In the genomic region with DNA sequence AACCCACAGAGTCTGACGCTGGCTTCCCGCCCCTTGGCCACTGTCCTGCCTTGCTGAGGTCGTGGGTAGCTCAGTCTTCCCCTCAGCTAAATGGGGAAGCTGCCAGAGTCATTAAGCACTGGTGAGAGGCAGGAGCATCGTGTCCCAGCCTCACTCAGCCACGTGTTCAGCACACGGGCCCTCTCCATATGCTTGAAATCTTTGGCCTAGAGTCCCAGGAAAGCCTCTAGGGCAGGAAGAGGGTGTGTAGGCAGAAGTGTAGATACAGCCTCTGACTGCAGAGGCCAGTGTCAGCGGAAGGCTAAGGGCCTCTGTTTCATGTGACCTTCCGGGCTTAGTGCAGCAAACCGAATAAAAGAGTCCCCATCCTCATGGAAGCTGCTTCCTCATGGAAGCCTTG, we compare ENCODE assay signal across 25 cellular contexts. TPM values are rescaled to one million over a fixed set of nuclear protein-coding genes. Genes with fewer than 3 reads are reported as not detected.
A peak's percentile ranks its signal among the peaks of the same experiment; 100 is the strongest.
DNase-seq lines count a peak whose midpoint lies in the region; ATAC-seq and TF ChIP-seq lines count a peak whose summit lies in the region.
"Had no signal": no experiment of that assay in that cellular context is flagged by ENCODE, and none has a peak within 500 bp of the region (broad histone marks: within the 10 kb centered on the region; RNA-seq: fewer than 3 reads in every experiment).

No MANE protein-coding gene starts in this region.

- no peaks in the 10 kb centered on the region for H3K9me1 ChIP-seq in IMR-90 (ENCODE audit: insufficient read depth, low read length)

- H3K79me1 ChIP-seq in IMR-90 (ENCODE audit: low read depth in 1 of 2, low read length in 2 of 2) (peaks cover 8 to 9% of the 10 kb centered on the region in 2 experiments; a peak in 3 of 4 replicates), neuronal stem cell (ENCODE audit: low read depth, low read length) (no peaks in the 10 kb centered on the region)

- no peak overlapping the region for H3K23ac ChIP-seq in IMR-90 (ENCODE audit: low read depth, low read length)
- peak overlapping the region; percentile 2 for H3K23ac ChIP-seq in neuronal stem cell (ENCODE audit: low read depth, low read length, poor library complexity)

- H4K8ac ChIP-seq in IMR-90 (ENCODE audit: low read depth in 2 of 2, low read length in 2 of 2) (no peak overlapping the region), neuronal stem cell (ENCODE audit: low read depth, low read length) (no peak overlapping the region)

- no peak overlapping the region for H4K5ac ChIP-seq in IMR-90 (ENCODE audit: low read depth, low read length)

- peak overlapping the region; percentile 55 for H3K27ac Mint-ChIP-seq in activated CD4-positive, alpha-beta T cell treated with anti-CD3 and anti-CD28 coated beads for 36 hours
- no peak overlapping the region for H3K27ac Mint-ChIP-seq in activated CD4-positive, alpha-beta T cell treated with anti-CD3 and anti-CD28 coated beads, Interleukin-2, amount 10 ng/mL, durations not matched to agents 7 days and 5 days
- peak overlapping the region; percentile 84 for H3K27ac Mint-ChIP-seq in activated naive CD8-positive, alpha-beta T cell treated with anti-CD3 and anti-CD28 coated beads, Interleukin-2, amount 50 U/mL, for 24 hours
- no peak overlapping the region for H3K27ac Mint-ChIP-seq in stimulated activated memory B cell treated with anti-CD40 and anti-IgM and Interleukin-4, amounts not matched to agents 10 μg/mL and 1 μg/mL and 100 μg/mL, for 72 hours
- H3K27ac Mint-ChIP-seq: T-helper 1 cell treated with Interleukin-12 subunit alpha and Interleukin-12 subunit beta and Interleukin-4 antibody, amounts not matched to agents 30 μg/mL and 1 μg/mL, for 36 hours; WTC11 had no signal

- no peak overlapping the region for H2BK20ac ChIP-seq in IMR-90 (ENCODE audit: low read depth, low read length)

- WGBS in IMR-90 (ENCODE audit: extremely low coverage in 2 of 2, insufficient read length in 1 of 2), 2 experiments = 76% methylated on average over 4 of the region's 9 CpGs; no CpG with 5 or more reads in 1 of the 2 experiments
- no CpG with 5 or more reads among the region's 9 CpGs for WGBS in neuronal stem cell (ENCODE audit: extremely low coverage in 2 of 2, insufficient read length in 2 of 2, insufficient replicate concordance in 1 of 2), 2 donors

- H2AFZ ChIP-seq in IMR-90 (replicated peaks; ENCODE audit: low read length, poor library complexity) (no peak overlapping the region), neuronal stem cell (ENCODE audit: low read length) (no peak overlapping the region)

- no peak for TF ChIP-seq POLR2A in IMR-90 (IDR thresholded peaks at IDR 0.05; ENCODE audit: low read depth, low read length)

- no peak overlapping the region for H3K18ac ChIP-seq in IMR-90 (ENCODE audit: low read depth, low read length)
- no peak overlapping the region for H3K18ac ChIP-seq in neuronal stem cell (ENCODE audit: low read length)

- no peak overlapping the region for H3K4me3 Mint-ChIP-seq in activated CD4-positive, alpha-beta T cell treated with anti-CD3 and anti-CD28 coated beads for 36 hours
- H3K4me3 Mint-ChIP-seq in activated CD4-positive, alpha-beta T cell treated with anti-CD3 and anti-CD28 coated beads, Interleukin-2, amount 10 ng/mL, durations not matched to agents 7 days and 5 days = no peak overlapping the region
- H3K4me3 Mint-ChIP-seq in activated naive CD8-positive, alpha-beta T cell treated with anti-CD3 and anti-CD28 coated beads, Interleukin-2, amount 50 U/mL, for 24 hours = no peak overlapping the region
- H3K4me3 Mint-ChIP-seq in stimulated activated memory B cell treated with anti-CD40 and anti-IgM and Interleukin-4, amounts not matched to agents 10 μg/mL and 1 μg/mL and 100 μg/mL, for 72 hours = no peak overlapping the region
- H3K4me3 Mint-ChIP-seq: T-helper 1 cell treated with Interleukin-12 subunit alpha and Interleukin-12 subunit beta and Interleukin-4 antibody, amounts not matched to agents 30 μg/mL and 1 μg/mL, for 36 hours; WTC11 had no signal

- no peak for TF ChIP-seq RAD21 in IMR-90 (IDR thresholded peaks at IDR 0.05; ENCODE audit: low read length)

- no peak overlapping the region for H2BK12ac ChIP-seq in neuronal stem cell (ENCODE audit: low read length)

- H3K9me3 ChIP-seq in IMR-90 (ENCODE audit: control insufficient read depth, insufficient read depth, low read length) (no peaks in the 10 kb centered on the region), neuronal stem cell (replicated peaks in 1 of 2; ENCODE audit: control insufficient read depth in 2 of 2, insufficient read depth in 1 of 2, low read depth in 1 of 2, low read length in 2 of 2) (no peaks in the 10 kb centered on the region)
- H3K9me3 ChIP-seq: stomach had no signal

- in situ Hi-C loops in IMR-90 (cut with MboI; ENCODE audit: low sequenced_read_pairs) = no loop called here

- no peak overlapping the region for H3K56ac ChIP-seq in IMR-90 (ENCODE audit: extremely low read depth, insufficient read depth, low read length)

- H3K4me1 ChIP-seq in IMR-90 (ENCODE audit: control insufficient read depth, insufficient read depth, low read length) = no peaks in the 10 kb centered on the region
- H3K4me1 ChIP-seq in neuronal stem cell (ENCODE audit: control insufficient read depth in 2 of 2, insufficient read depth in 1 of 2, low read depth in 1 of 2, low read length in 2 of 2) = no peaks in the 10 kb centered on the region

- H3K27me3 ChIP-seq in IMR-90 (ENCODE audit: control insufficient read depth, insufficient read depth, low read length) (no peaks in the 10 kb centered on the region), neuronal stem cell (ENCODE audit: control insufficient read depth in 3 of 3, insufficient read depth in 3 of 3, low read depth in 1 of 3, low read length in 3 of 3) (no peaks in the 10 kb centered on the region)
- H3K27me3 ChIP-seq: stomach had no signal

- H3K4ac ChIP-seq in IMR-90 (ENCODE audit: low read depth, low read length) (no peak overlapping the region), neuronal stem cell (ENCODE audit: low read length) (no peak overlapping the region)

- peaks cover 2% of the 10 kb centered on the region for H3K36me3 ChIP-seq in IMR-90 (ENCODE audit: control insufficient read depth, insufficient read depth, low read length)
- peaks cover 19 to 63% of the 10 kb centered on the region in 2 donors for H3K36me3 ChIP-seq in neuronal stem cell (replicated peaks in 1 of 2; ENCODE audit: control insufficient read depth in 2 of 2, insufficient read depth in 2 of 2, low read length in 2 of 2)

- peaks cover 24% of the 10 kb centered on the region for H3K36me3 Mint-ChIP-seq in activated CD4-positive, alpha-beta T cell treated with anti-CD3 and anti-CD28 coated beads for 36 hours (ENCODE audit: low read depth)
- H3K36me3 Mint-ChIP-seq in activated CD4-positive, alpha-beta T cell treated with anti-CD3 and anti-CD28 coated beads, Interleukin-2, amount 10 ng/mL, durations not matched to agents 7 days and 5 days (ENCODE audit: low read depth) = peaks cover 6% of the 10 kb centered on the region
- peaks cover 41% of the 10 kb centered on the region for H3K36me3 Mint-ChIP-seq in activated naive CD8-positive, alpha-beta T cell treated with anti-CD3 and anti-CD28 coated beads, Interleukin-2, amount 50 U/mL, for 24 hours (ENCODE audit: low read depth)
- peaks cover 29% of the 10 kb centered on the region for H3K36me3 Mint-ChIP-seq in stimulated activated memory B cell treated with anti-CD40 and anti-IgM and Interleukin-4, amounts not matched to agents 10 μg/mL and 1 μg/mL and 100 μg/mL, for 72 hours

- H3K27me3 Mint-ChIP-seq in activated CD4-positive, alpha-beta T cell treated with anti-CD3 and anti-CD28 coated beads for 36 hours = no peaks in the 10 kb centered on the region
- H3K27me3 Mint-ChIP-seq in activated CD4-positive, alpha-beta T cell treated with anti-CD3 and anti-CD28 coated beads, Interleukin-2, amount 10 ng/mL, durations not matched to agents 7 days and 5 days = no peaks in the 10 kb centered on the region
- no peaks in the 10 kb centered on the region for H3K27me3 Mint-ChIP-seq in activated naive CD8-positive, alpha-beta T cell treated with anti-CD3 and anti-CD28 coated beads, Interleukin-2, amount 50 U/mL, for 24 hours
- H3K27me3 Mint-ChIP-seq in stimulated activated memory B cell treated with anti-CD40 and anti-IgM and Interleukin-4, amounts not matched to agents 10 μg/mL and 1 μg/mL and 100 μg/mL, for 72 hours = no peaks in the 10 kb centered on the region

- H2BK120ac ChIP-seq in IMR-90 (ENCODE audit: low read depth, low read length) (no peak overlapping the region), neuronal stem cell (ENCODE audit: low read depth, low read length) (no peak overlapping the region)

- no peak overlapping the region for H2BK15ac ChIP-seq in IMR-90 (ENCODE audit: low read depth, low read length)
- no peak overlapping the region for H2BK15ac ChIP-seq in neuronal stem cell (ENCODE audit: low read length)

- H4K91ac ChIP-seq in IMR-90 (ENCODE audit: insufficient read depth, low read depth, low read length) (no peak overlapping the region), neuronal stem cell (ENCODE audit: low read depth, low read length, poor library complexity) (no peak overlapping the region)

- DNase-seq in activated CD4-positive, alpha-beta T cell treated with anti-CD3 and anti-CD28 coated beads for 36 hours = no peak
- DNase-seq in activated CD4-positive, alpha-beta T cell treated with anti-CD3 and anti-CD28 coated beads, Interleukin-2, amount 10 ng/mL, durations not matched to agents 7 days and 5 days = no peak
- DNase-seq in IMR-90 (no peak), neuronal stem cell (ENCODE audit: low spot score) (no peak), midbrain (lab: John Stamatoyannopoulos, UW) (no peak), NCI-H524 (lab: John Stamatoyannopoulos, UW) (no peak)
- no peak for DNase-seq in activated naive CD8-positive, alpha-beta T cell treated with anti-CD3 and anti-CD28 coated beads, Interleukin-2, amount 50 U/mL, for 24 hours
- DNase-seq: activated naive CD4-positive, alpha-beta T cell treated with Interleukin-2 at 50 U/mL for 16 hours; anterior cingulate cortex; Calu3; central memory CD4-positive, alpha-beta T cell; NCI-H146; NCI-H510A treated with DMSO at 0.1 percent for 48 hours; stomach had no signal

- no peaks in the 10 kb centered on the region for H3K9me3 Mint-ChIP-seq in activated CD4-positive, alpha-beta T cell treated with anti-CD3 and anti-CD28 coated beads for 36 hours (ENCODE audit: low read depth)
- no peaks in the 10 kb centered on the region for H3K9me3 Mint-ChIP-seq in activated CD4-positive, alpha-beta T cell treated with anti-CD3 and anti-CD28 coated beads, Interleukin-2, amount 10 ng/mL, durations not matched to agents 7 days and 5 days
- no peaks in the 10 kb centered on the region for H3K9me3 Mint-ChIP-seq in activated naive CD8-positive, alpha-beta T cell treated with anti-CD3 and anti-CD28 coated beads, Interleukin-2, amount 50 U/mL, for 24 hours
- H3K9me3 Mint-ChIP-seq in stimulated activated memory B cell treated with anti-CD40 and anti-IgM and Interleukin-4, amounts not matched to agents 10 μg/mL and 1 μg/mL and 100 μg/mL, for 72 hours = no peaks in the 10 kb centered on the region
- H3K9me3 Mint-ChIP-seq: T-helper 1 cell treated with Interleukin-12 subunit alpha and Interleukin-12 subunit beta and Interleukin-4 antibody, amounts not matched to agents 30 μg/mL and 1 μg/mL, for 36 hours; WTC11 had no signal

- H4K20me1 ChIP-seq in IMR-90 (ENCODE audit: insufficient read depth, low read length) = no peaks in the 10 kb centered on the region

- no peak overlapping the region for H2AK5ac ChIP-seq in IMR-90 (ENCODE audit: low read depth, low read length)
- H2AK5ac ChIP-seq in neuronal stem cell (ENCODE audit: low read depth, low read length) = no peak overlapping the region

- POLR2A ChIA-PET in activated CD4-positive, alpha-beta T cell treated with anti-CD3 and anti-CD28 coated beads for 36 hours (lab: Charles Lee) = no interaction called here
- POLR2A ChIA-PET in activated CD4-positive, alpha-beta T cell treated with anti-CD3 and anti-CD28 coated beads, Interleukin-2, amount 10 ng/mL, durations not matched to agents 7 days and 5 days (lab: Charles Lee) = no interaction called here
- POLR2A ChIA-PET in IMR-90 (lab: Charles Lee; ENCODE audit: unreplicated experiment) = no interaction called here

- H2BK5ac ChIP-seq in IMR-90 (ENCODE audit: low read depth, low read length, poor library complexity, severe bottlenecking) = no peak overlapping the region
- no peak overlapping the region for H2BK5ac ChIP-seq in neuronal stem cell (ENCODE audit: low read length)

- H3K9ac ChIP-seq in IMR-90 (ENCODE audit: low read depth, low read length) (no peak overlapping the region), neuronal stem cell (ENCODE audit: low read depth, low read length, poor library complexity) (no peak overlapping the region)

- intact Hi-C loops in activated CD4-positive, alpha-beta T cell treated with anti-CD3 and anti-CD28 coated beads for 36 hours (cut with DNase I, micrococcal nuclease) = no loop called here
- intact Hi-C loops in IMR-90 (cut with micrococcal nuclease) = no loop called here

- ATAC-seq in activated CD4-positive, alpha-beta T cell treated with anti-CD3 and anti-CD28 coated beads for 36 hours = no peak
- no peak for ATAC-seq in IMR-90 (ENCODE audit: low read depth)
- ATAC-seq in activated naive CD8-positive, alpha-beta T cell treated with anti-CD3 and anti-CD28 coated beads, Interleukin-2, amount 50 U/mL, for 24 hours = no peak
- no peak for ATAC-seq in stimulated activated memory B cell treated with anti-CD40 and anti-IgM and Interleukin-4, amounts not matched to agents 10 μg/mL and 1 μg/mL and 100 μg/mL, for 72 hours
- ATAC-seq: WTC11 had no signal

- dilution Hi-C loops in IMR-90 (cut with HindIII; ENCODE audit: low sequenced_read_pairs, unreplicated experiment) = no loop called here

- CTCF ChIA-PET in activated CD4-positive, alpha-beta T cell treated with anti-CD3 and anti-CD28 coated beads for 36 hours (lab: Charles Lee) = interaction anchor here (0.5 kb wide), 1 partner anchor 42 kb away, joined by 3 read pairs; no protein-coding TSS in a partner anchor
- CTCF ChIA-PET in activated CD4-positive, alpha-beta T cell treated with anti-CD3 and anti-CD28 coated beads, Interleukin-2, amount 10 ng/mL, durations not matched to agents 7 days and 5 days (lab: Charles Lee) = interaction anchor here (2.0 kb wide), 1 partner anchor 113 kb away, joined by 4 read pairs; no protein-coding TSS in a partner anchor
- CTCF ChIA-PET in IMR-90 (lab: Yijun Ruan, JAX) = no interaction called here

- H3K4me1 Mint-ChIP-seq in activated CD4-positive, alpha-beta T cell treated with anti-CD3 and anti-CD28 coated beads for 36 hours = peaks cover 25% of the 10 kb centered on the region
- peaks cover 17% of the 10 kb centered on the region for H3K4me1 Mint-ChIP-seq in activated CD4-positive, alpha-beta T cell treated with anti-CD3 and anti-CD28 coated beads, Interleukin-2, amount 10 ng/mL, durations not matched to agents 7 days and 5 days
- H3K4me1 Mint-ChIP-seq in activated naive CD8-positive, alpha-beta T cell treated with anti-CD3 and anti-CD28 coated beads, Interleukin-2, amount 50 U/mL, for 24 hours = peaks cover 48% of the 10 kb centered on the region
- peaks cover 40% of the 10 kb centered on the region for H3K4me1 Mint-ChIP-seq in stimulated activated memory B cell treated with anti-CD40 and anti-IgM and Interleukin-4, amounts not matched to agents 10 μg/mL and 1 μg/mL and 100 μg/mL, for 72 hours
- H3K4me1 Mint-ChIP-seq: WTC11 had no signal

- H3K27ac ChIP-seq in IMR-90 (ENCODE audit: insufficient read depth, low read length) (no peak overlapping the region), neuronal stem cell (replicated peaks; ENCODE audit: low read length) (no peak overlapping the region)
- H3K27ac ChIP-seq: HL-60 had no signal

- BruUV-seq in IMR-90 (replicated peaks; lab: Mats Ljungman, UMichigan) = no TSS peak

- H3K4me3 ChIP-seq in IMR-90 (ENCODE audit: insufficient read depth, low read depth, low read length) (no peak overlapping the region), neuronal stem cell (ENCODE audit: low read length in 2 of 2) (peak overlapping the region in 1 of 2 donors; percentile 4)
- H3K4me3 ChIP-seq: lung, stomach had no signal

- TF ChIP-seq CTCF in IMR-90 (conservative IDR thresholded peaks at IDR 0.05; ENCODE audit: low read depth, low read length) = no peak

- H3K14ac ChIP-seq in IMR-90 (replicated peaks; ENCODE audit: low read depth, low read length) = no peak overlapping the region
- H3K14ac ChIP-seq in neuronal stem cell (ENCODE audit: low read length) = no peak overlapping the region

- no peak overlapping the region for H3K4me2 ChIP-seq in IMR-90 (ENCODE audit: low read depth, low read length)
- H3K4me2 ChIP-seq in neuronal stem cell (ENCODE audit: insufficient read depth, low read length, poor library complexity, severe bottlenecking) = no peak overlapping the region

- peak overlapping the region; percentile 26 for H2AK9ac ChIP-seq in IMR-90 (replicated peaks; ENCODE audit: low read depth, low read length, poor library complexity)

RNA-seq across cellular contexts. Expression of a gene that starts 4.1 kb away (rescaled TPM):
- total RNA-seq in activated CD4-positive, alpha-beta T cell treated with anti-CD3 and anti-CD28 coated beads for 36 hours = 10 to 100 TPM; 15.5 to 21.4 TPM
- 10 to 100 TPM; 10.9 to 11.8 TPM for total RNA-seq in activated CD4-positive, alpha-beta T cell treated with anti-CD3 and anti-CD28 coated beads, Interleukin-2, amount 10 ng/mL, durations not matched to agents 7 days and 5 days
- 3.2 and 3.3 TPM in 2 replicates for total RNA-seq in IMR-90 (2012; rRNA removed)
- 4.1 and 4.5 TPM in 2 replicates for polyA plus RNA-seq in IMR-90 (2012; rRNA removed)
- 2.9 and 4.9 TPM in 2 replicates for polyA plus RNA-seq in IMR-90 (2012; cell fraction: cytosol; rRNA removed)
- 3.5 and 4.1 TPM in 2 replicates for polyA plus RNA-seq in IMR-90 (2012; cell fraction: nucleus; rRNA removed; ENCODE audit: low replicate concordance)
- 9.3 TPM for polyA plus RNA-seq in neuronal stem cell (2013, experiment 1 of 2)
- polyA plus RNA-seq in neuronal stem cell (2013, experiment 2 of 2) = 9.6 TPM

RNA-seq across cellular contexts. Expression of a gene that starts 12.4 kb away (rescaled TPM):
- total RNA-seq in activated CD4-positive, alpha-beta T cell treated with anti-CD3 and anti-CD28 coated beads for 36 hours = not detected
- under 1 TPM; 0.12 to 0.17 TPM for total RNA-seq in activated CD4-positive, alpha-beta T cell treated with anti-CD3 and anti-CD28 coated beads, Interleukin-2, amount 10 ng/mL, durations not matched to agents 7 days and 5 days
- not detected in 2 replicates for total RNA-seq in IMR-90 (2012; rRNA removed)
- polyA plus RNA-seq in IMR-90 (2012; rRNA removed) = not detected in 2 replicates
- not detected in 2 replicates for polyA plus RNA-seq in IMR-90 (2012; cell fraction: cytosol; rRNA removed)
- not detected in 2 replicates for polyA plus RNA-seq in IMR-90 (2012; cell fraction: nucleus; rRNA removed; ENCODE audit: low replicate concordance)
- 0.01 TPM for polyA plus RNA-seq in neuronal stem cell (2013, experiment 1 of 2)
- under 0.01 TPM for polyA plus RNA-seq in neuronal stem cell (2013, experiment 2 of 2)
- total RNA-seq: A172, Calu3, Daoy, endothelial cell of umbilical vein, M059J, SK-MEL-5, WTC11 had no signal
- polyA plus RNA-seq: endothelial cell of umbilical vein had no signal

RNA-seq across cellular contexts. Expression of a gene that starts 41.7 kb away (rescaled TPM):
- total RNA-seq in activated CD4-positive, alpha-beta T cell treated with anti-CD3 and anti-CD28 coated beads for 36 hours = not detected
- total RNA-seq in activated CD4-positive, alpha-beta T cell treated with anti-CD3 and anti-CD28 coated beads, Interleukin-2, amount 10 ng/mL, durations not matched to agents 7 days and 5 days = not detected
- not detected in 2 replicates for total RNA-seq in IMR-90 (2012; rRNA removed)
- not detected in 2 replicates for polyA plus RNA-seq in IMR-90 (2012; rRNA removed)
- polyA plus RNA-seq in IMR-90 (2012; cell fraction: cytosol; rRNA removed) = not detected in 2 replicates
- not detected in 2 replicates for polyA plus RNA-seq in IMR-90 (2012; cell fraction: nucleus; rRNA removed; ENCODE audit: low replicate concordance)
- polyA plus RNA-seq in neuronal stem cell (2013, experiment 1 of 2) = 0.04 TPM
- polyA plus RNA-seq in neuronal stem cell (2013, experiment 2 of 2) = not detected
- total RNA-seq: A172, Calu3, Daoy, dermis microvascular lymphatic vessel endothelial cell, endothelial cell of umbilical vein, M059J, SK-MEL-5 had no signal
- polyA plus RNA-seq: endothelial cell of umbilical vein had no signal

RNA-seq across cellular contexts. Expression of a gene that starts 50.4 kb away (rescaled TPM):
- not detected for total RNA-seq in activated CD4-positive, alpha-beta T cell treated with anti-CD3 and anti-CD28 coated beads for 36 hours
- not detected for total RNA-seq in activated CD4-positive, alpha-beta T cell treated with anti-CD3 and anti-CD28 coated beads, Interleukin-2, amount 10 ng/mL, durations not matched to agents 7 days and 5 days
- not detected in 2 replicates for total RNA-seq in IMR-90 (2012; rRNA removed)
- not detected in 2 replicates for polyA plus RNA-seq in IMR-90 (2012; rRNA removed)
- not detected in 2 replicates for polyA plus RNA-seq in IMR-90 (2012; cell fraction: cytosol; rRNA removed)
- 0.05 TPM in 1 of 2 replicates, not detected in the other for polyA plus RNA-seq in IMR-90 (2012; cell fraction: nucleus; rRNA removed; ENCODE audit: low replicate concordance)
- polyA plus RNA-seq in neuronal stem cell (2013, experiment 1 of 2) = 0.04 TPM
- polyA plus RNA-seq in neuronal stem cell (2013, experiment 2 of 2) = 0.04 TPM
- total RNA-seq: A172, Calu3, Daoy, dermis microvascular lymphatic vessel endothelial cell, endothelial cell of umbilical vein, M059J, SK-MEL-5, WTC11 had no signal
- polyA plus RNA-seq: endothelial cell of umbilical vein had no signal

Comparison
In these comparisons a context has a peak if more than half of its experiments do, and no peak if none do; other contexts are left out.
1. H3K27ac Mint-ChIP-seq: peak in activated CD4-positive, alpha-beta T cell treated with anti-CD3 and anti-CD28 coated beads for 36 hours (single experiment) and activated naive CD8-positive, alpha-beta T cell treated with anti-CD3 and anti-CD28 coated beads, Interleukin-2, amount 50 U/mL, for 24 hours (single experiment); none in activated CD4-positive, alpha-beta T cell treated with anti-CD3 and anti-CD28 coated beads, Interleukin-2, amount 10 ng/mL, durations not matched to agents 7 days and 5 days (single experiment) and stimulated activated memory B cell treated with anti-CD40 and anti-IgM and Interleukin-4, amounts not matched to agents 10 μg/mL and 1 μg/mL and 100 μg/mL, for 72 hours (single experiment).